ENCODE assay signal across 8 cellular contexts in the genomic region with DNA sequence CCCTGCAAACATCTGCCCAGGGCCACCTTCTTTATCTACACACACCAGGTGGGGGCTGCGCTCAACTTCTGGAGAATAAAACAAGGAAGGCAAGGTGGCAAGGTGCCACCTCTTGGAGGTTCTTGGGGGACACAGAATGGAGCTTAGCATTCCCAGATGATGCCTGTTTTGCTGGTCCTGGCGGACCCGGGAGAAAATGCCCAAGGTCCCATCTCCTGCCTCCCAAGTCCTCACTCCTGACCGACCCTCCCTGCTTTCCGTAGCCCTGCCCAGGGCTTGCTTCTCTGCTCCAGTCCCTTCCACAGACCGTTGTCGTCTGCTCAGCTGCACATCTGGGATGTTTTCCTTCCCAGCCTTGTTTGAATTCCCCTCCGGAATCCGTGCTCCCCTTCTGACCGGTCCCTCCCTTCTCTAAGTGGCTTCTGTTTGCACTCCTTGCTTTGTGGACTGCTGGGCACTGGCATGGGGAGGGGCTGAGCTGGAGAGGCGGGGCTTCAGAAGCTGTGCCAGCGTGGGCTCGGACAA. TPM values are rescaled to one million over a fixed set of nuclear protein-coding genes. Genes with fewer than 3 reads are reported as not detected.
DNase-seq lines count a peak whose midpoint lies in the region; ATAC-seq, FAIRE-seq and TF ChIP-seq lines count a peak whose summit lies in the region.

No MANE protein-coding gene starts in this region.

- intact Hi-C loops in Right ventricle myocardium inferior (cut with DNase I) (loop anchor here (5.0 kb wide), 1 partner anchor 38 kb away; no protein-coding TSS in a partner anchor), cardiac septum (cut with DNase I) (no loop called here), K562 (cut with micrococcal nuclease) (no loop called here), right lobe of liver (cut with DNase I) (no loop called here), uterus (cut with DNase I; ENCODE audit: low total_unique reads) (loop anchor here (10.0 kb wide), 1 partner anchor 49 kb away; the partner anchor contains the start of gene BAK1)

- H2AFZ ChIP-seq in K562 (ENCODE audit: low read depth, low read length) = peak overlapping the region; percentile 69; the same call in 1 of the 2 replicates

- no peak for TF ChIP-seq RAD21 in K562 (CRISPR knock-in tag; conservative IDR thresholded peaks at IDR 0.05 in 1 of 2, IDR thresholded peaks at IDR 0.05 in 1 of 2)

- H3K9ac ChIP-seq in K562 (ENCODE audit: insufficient read depth in 1 of 2, low read depth in 2 of 2, low read length in 2 of 2) = peak overlapping the region in 1 of 2 experiments; percentile 29; a peak in 2 of 4 replicates

- WGBS in K562 (ENCODE audit: insufficient coverage, low coverage, missing lambda C conversion rate) = 77% methylated on average over 13 of the region's 13 CpGs
- WGBS in right lobe of liver (ENCODE audit: insufficient coverage, low coverage, low lambda C conversion rate, missing lambda C conversion rate) = 13% methylated on average over 11 of the region's 13 CpGs

- H3K27me3 ChIP-seq in K562 (ENCODE audit: control insufficient read depth in 2 of 2, insufficient read depth in 2 of 2, low read length in 2 of 2) = no peaks in the 10 kb centered on the region
- H3K27me3 ChIP-seq in right lobe of liver = peaks cover 0 to 5% of the 10 kb centered on the region in 2 donors
- no peaks in the 10 kb centered on the region for H3K27me3 ChIP-seq in uterus

- H3K27ac ChIP-seq in K562 (ENCODE audit: extremely low read depth, low read depth, low read length) (no peak overlapping the region), right lobe of liver (no peak overlapping the region), uterus (peak overlapping the region in 1 of 2 donors; percentile 33)

- DNase-seq in Right ventricle myocardium inferior (ENCODE audit: missing footprints) = no peak
- DNase-seq in cardiac septum (ENCODE audit: low spot score) = no peak
- no peak for DNase-seq in K562 (ENCODE audit: extremely low read depth in 1 of 4, low spot score in 3 of 4)
- no peak for DNase-seq in right lobe of liver
- DNase-seq in uterus = no peak
- DNase-seq in GM13976 (ENCODE audit: low spot score) = no peak
- DNase-seq in NCI-H526 treated with DMSO at 0.1 percent for 48 hours (lab: John Stamatoyannopoulos, UW) = no peak

- H3K4me3 ChIP-seq in K562 (peak overlapping the region; percentile 35), right lobe of liver (peak overlapping the region in 1 of 3 donors; percentile 36), uterus (peak overlapping the region; percentile 24 to 38)

- peaks cover 25% of the 10 kb centered on the region for H3K79me2 ChIP-seq in K562 (ENCODE audit: control insufficient read depth, insufficient read depth, low read length)

- CTCF ChIA-PET in K562 (lab: Yijun Ruan, JAX; ENCODE audit: low intra/inter-chr PET ratio) = interaction anchor here (1.9 kb wide), 1 partner anchor 44 kb away, joined by 6 read pairs; no protein-coding TSS in a partner anchor

- TF ChIP-seq CTCF in K562 (IDR thresholded peaks at IDR 0.05 in 2 of 3, conservative IDR thresholded peaks at IDR 0.05 in 1 of 3; ENCODE audit: insufficient read depth in 2 of 3, low read depth in 1 of 3, low read length in 3 of 3) = no peak
- no peak for TF ChIP-seq CTCF in right lobe of liver (IDR thresholded peaks at IDR 0.05)
- TF ChIP-seq CTCF in uterus (IDR thresholded peaks at IDR 0.05) = no peak
- no peak for TF ChIP-seq CTCF in GM13976 (IDR thresholded peaks at IDR 0.05; ENCODE audit: borderline replicate concordance, control extremely low read depth, extremely low read depth, insufficient read depth, missing control alignments)

- peaks cover 35% of the 10 kb centered on the region for H4K20me1 ChIP-seq in K562 (replicated peaks; ENCODE audit: control insufficient read depth, insufficient read depth, low read length)

- peaks cover 17 to 25% of the 10 kb centered on the region in 2 experiments; a peak in 4 of 5 replicates for H3K4me1 ChIP-seq in K562 (replicated peaks in 1 of 2; ENCODE audit: control insufficient read depth in 2 of 2, insufficient read depth in 2 of 2, low read length in 2 of 2)
- H3K4me1 ChIP-seq in right lobe of liver = peaks cover 0 to 7% (median 0%) of the 10 kb centered on the region in 4 donors
- H3K4me1 ChIP-seq in uterus = peaks cover 5 to 7% of the 10 kb centered on the region in 2 donors

- FAIRE-seq in K562 (lab: Jason Lieb, UNC) = no peak

- TF ChIP-seq POLR2A in K562 (conservative IDR thresholded peaks at IDR 0.05) (no peak), right lobe of liver (IDR thresholded peaks at IDR 0.05) (no peak), uterus (IDR thresholded peaks at IDR 0.05) (no peak)

- H3K9me3 ChIP-seq in K562 (replicated peaks; ENCODE audit: control insufficient read depth, insufficient read depth, low read depth, low read length) (no peaks in the 10 kb centered on the region), right lobe of liver (no peaks in the 10 kb centered on the region), uterus (no peaks in the 10 kb centered on the region)

- TF ChIP-seq EP300 in K562 (IDR thresholded peaks at IDR 0.05; ENCODE audit: low read length) = no peak

- H3K36me3 ChIP-seq in K562 (ENCODE audit: control insufficient read depth, insufficient read depth, low read length) = 0 out of 3 replicates have a peak, but pooled peaks cover 7% of the 10 kb centered on the region
- H3K36me3 ChIP-seq in right lobe of liver = no peaks in the 10 kb centered on the region
- H3K36me3 ChIP-seq in uterus = no peaks in the 10 kb centered on the region

- in situ Hi-C loops in K562 (cut with MboI) (no loop called here), GM13976 (cut with MboI; ENCODE audit: low sequenced_read_pairs, unreplicated experiment) (no loop called here)

- POLR2A ChIA-PET in K562 (lab: Yijun Ruan, JAX) = interaction anchor here (0.7 to 1.3 kb wide), 2 partner anchors 27 to 209 kb away, joined by 3 to 4 read pairs; no protein-coding TSS in a partner anchor

- ATAC-seq in Right ventricle myocardium inferior = peak; percentile 17
- ATAC-seq in K562 = no peak
- ATAC-seq in right lobe of liver = peak; percentile 15 to 51 (median 29)
- no peak for ATAC-seq in HG03571 (IDR thresholded peaks at IDR 0.05; ENCODE audit: unreplicated experiment)

- no TSS peak for BruUV-seq in K562 (replicated peaks; lab: Mats Ljungman, UMichigan)

- H3K9me1 ChIP-seq in K562 (ENCODE audit: control insufficient read depth, insufficient read depth, low read length) = peaks cover 19% of the 10 kb centered on the region

- peak overlapping the region; percentile 82 for H3K4me2 ChIP-seq in K562 (ENCODE audit: insufficient read depth, low read length)

TF ChIP-seq in K562, 482 proteins besides CTCF, POLR2A, EP300 and RAD21 (continues in another document):
- TF ChIP-seq SMARCE1 (IDR thresholded peaks at IDR 0.05) = 0 out of 2 replicates have a peak, but pooled peaks have one; percentile 5
- TF ChIP-seq EP400 (IDR thresholded peaks at IDR 0.05) = no peak

RNA-seq across cellular contexts. Expression of gene ITPR3, which starts 13.1 kb away (rescaled TPM):
- total RNA-seq in Right ventricle myocardium inferior = 8.0 TPM
- 6.9 TPM for total RNA-seq in cardiac septum
- 128 and 310 TPM in 2 replicates for total RNA-seq in K562 (2011; cell fraction: chromatin; rRNA removed; ENCODE audit: low replicate concordance)
- total RNA-seq in K562 (2011; cell fraction: nucleolus; rRNA removed) = 120 and 148 TPM in 2 replicates
- 89.0 and 102 TPM in 2 replicates for total RNA-seq in K562 (2011; cell fraction: nucleoplasm; rRNA removed)
- total RNA-seq in K562 (2014; rRNA removed) = 13.2 and 17.2 TPM in 2 replicates
- total RNA-seq in K562 (2014; rRNA removed; fragmentation: Illumina TruSeq; extraction: Trizol) = 4.9 and 7.0 TPM in 2 replicates
- total RNA-seq in K562 (2015; rRNA removed; fragmentation: Illumina TruSeq; extraction: Trizol) = 7.0 and 7.7 TPM in 2 replicates
- total RNA-seq in K562 (2021) = 31.2 and 35.7 TPM in 2 replicates
- 14.7 and 22.4 TPM in 2 replicates for polyA plus RNA-seq in K562 (2011; rRNA removed)
- 15.6 and 18.8 TPM in 2 replicates for polyA plus RNA-seq in K562 (2011; cell fraction: cytosol; rRNA removed)
- 187 and 251 TPM in 2 replicates for polyA plus RNA-seq in K562 (2011; cell fraction: nucleus; rRNA removed)
- polyA plus RNA-seq in K562 (2012) = 14.4 and 17.4 TPM in 2 replicates
- 20.5 and 22.0 TPM in 2 replicates for polyA plus RNA-seq in K562 (2014; fragmentation: Illumina TruSeq; extraction: Trizol)
- under 1 TPM; 0.39 to 0.73 TPM for polyA plus RNA-seq in K562 (2014; fragmentation: Nextera tagmentation; extraction: Ambion mirVana)
- 20.9 and 23.7 TPM in 2 replicates for polyA plus RNA-seq in K562 (2014; rRNA removed)
- polyA minus RNA-seq in K562 (2011; rRNA and poly(A)+ RNA removed) = 18.8 and 19.6 TPM in 2 replicates
- 19.1 and 27.6 TPM in 2 replicates for polyA minus RNA-seq in K562 (2011; cell fraction: cytosol; rRNA and poly(A)+ RNA removed)
- 48.7 and 51.2 TPM in 2 replicates for polyA minus RNA-seq in K562 (2011; cell fraction: nucleus; rRNA and poly(A)+ RNA removed)
- 1 to 10 TPM in 4 of 6 experiments, under 1 TPM in 2; 0.79 to 3.5 (median 1.6) TPM for total RNA-seq in right lobe of liver
- total RNA-seq in uterus = 10 to 100 TPM; 11.2 to 27.6 (median 16.1) TPM

RNA-seq across cellular contexts. Expression of gene BAK1, which starts 54.2 kb away (rescaled TPM):
- total RNA-seq in Right ventricle myocardium inferior (25.4 TPM), cardiac septum (18.8 TPM), K562 (2014; rRNA removed) (11.5 and 14.8 TPM in 2 replicates), K562 (2014; rRNA removed; fragmentation: Illumina TruSeq; extraction: Trizol) (14.4 and 16.5 TPM in 2 replicates), K562 (2015; rRNA removed; fragmentation: Illumina TruSeq; extraction: Trizol) (24.6 and 26.0 TPM in 2 replicates), K562 (2021) (28.2 and 30.7 TPM in 2 replicates), right lobe of liver (10 to 100 TPM in 2 of 6 experiments, 1 to 10 TPM in 4; 4.4 to 11.4 (median 6.5) TPM), uterus (10 to 100 TPM in 2 of 4 donors, 1 to 10 TPM in 1, under 1 TPM in 1; 0.88 to 15.3 (median 6.1) TPM)
- 5.4 and 22.3 TPM in 2 replicates for total RNA-seq in K562 (2011; cell fraction: chromatin; rRNA removed; ENCODE audit: low replicate concordance)
- total RNA-seq in K562 (2011; cell fraction: nucleolus; rRNA removed) = 18.4 and 20.8 TPM in 2 replicates
- 18.6 and 21.4 TPM in 2 replicates for total RNA-seq in K562 (2011; cell fraction: nucleoplasm; rRNA removed)
- polyA plus RNA-seq in K562 (2011; rRNA removed) (18.9 and 22.7 TPM in 2 replicates), K562 (2014; fragmentation: Illumina TruSeq; extraction: Trizol) (23.7 and 28.2 TPM in 2 replicates), K562 (2014; fragmentation: Nextera tagmentation; extraction: Ambion mirVana) (1 to 10 TPM; 5.4 to 9.7 TPM), K562 (2014; rRNA removed) (24.1 and 26.2 TPM in 2 replicates)
- polyA plus RNA-seq in K562 (2011; cell fraction: cytosol; rRNA removed) = 27.6 and 36.1 TPM in 2 replicates
- 19.6 and 25.1 TPM in 2 replicates for polyA plus RNA-seq in K562 (2011; cell fraction: nucleus; rRNA removed)
- 23.7 and 26.4 TPM in 2 replicates for polyA plus RNA-seq in K562 (2012)
- polyA minus RNA-seq in K562 (2011; rRNA and poly(A)+ RNA removed) = 12.4 and 16.0 TPM in 2 replicates
- polyA minus RNA-seq in K562 (2011; cell fraction: cytosol; rRNA and poly(A)+ RNA removed) = 16.0 and 18.0 TPM in 2 replicates
- 5.7 and 7.8 TPM in 2 replicates for polyA minus RNA-seq in K562 (2011; cell fraction: nucleus; rRNA and poly(A)+ RNA removed)

Comparison
In these comparisons a context has a peak if more than half of its experiments do, and no peak if none do; other contexts are left out.
1. intact Hi-C loops: an anchor here in Right ventricle myocardium inferior (5.0 kb wide) and uterus (10.0 kb wide); none called in cardiac septum, K562 and right lobe of liver.
2. ATAC-seq: peak in Right ventricle myocardium inferior (single experiment) and right lobe of liver (4 of 4); none in K562 (single experiment) and HG03571 (single experiment).